In genomic region chr3:72069543-72069942, GRCh38 we compare ENCODE assay signal across 8 cellular contexts.
"Had no signal": no experiment of that assay in that cellular context is flagged by ENCODE, and none has a peak within 500 bp of the region (broad histone marks: within the 10 kb centered on the region; RNA-seq: fewer than 3 reads in every experiment).

No MANE protein-coding gene starts in this region.

- ATAC-seq: HepG2 had no signal

- H3K4me1 Mint-ChIP-seq: IgD-negative memory B cell had no signal

- DNase-seq: IMR-90, KBM-7, KG1 had no signal

- FAIRE-seq: HepG2, HTR-8/SVneo had no signal

- H3K27ac ChIP-seq: HL-60, KMS-11 had no signal

- H3K9ac ChIP-seq: KMS-11 had no signal

- H3K27ac Mint-ChIP-seq: IgD-negative memory B cell had no signal

- H3K4me2 ChIP-seq: KMS-11 had no signal
